ENCODE assay signal across 39 cellular contexts in genomic region chr20:11949711-11950110, GRCh38.
"Had no signal": no experiment of that assay in that cellular context is flagged by ENCODE, and none has a peak within 500 bp of the region (broad histone marks: within the 10 kb centered on the region; RNA-seq: fewer than 3 reads in every experiment).

No MANE protein-coding gene starts in this region.

- H3K4me3 ChIP-seq: ascending aorta, cardiac muscle cell had no signal

- DNase-seq: activated CD4-positive, alpha-beta memory T cell treated with anti-CD3 and anti-CD28 coated beads, Interleukin-2, amount 10 ng/mL, durations not matched to agents 7 days and 5 days; activated CD4-positive, alpha-beta T cell treated with anti-CD3 and anti-CD28 coated beads for 1 hour; activated CD4-positive, alpha-beta T cell treated with anti-CD3 and anti-CD28 coated beads for 36 hours; activated CD4-positive, alpha-beta T cell treated with anti-CD3 and anti-CD28 coated beads for 48 hours; activated CD4-positive, alpha-beta T cell treated with anti-CD3 and anti-CD28 coated beads, Interleukin-2, amount 10 ng/mL, durations not matched to agents 7 days and 5 days; activated CD4-positive, alpha-beta T cell treated with anti-CD3 and anti-CD28 coated beads, Interleukin-2, amount 50 U/mL, for 48 hours; activated CD4-positive, CD25-positive, alpha-beta regulatory T cell; activated CD8-positive, alpha-beta memory T cell treated with anti-CD3 and anti-CD28 coated beads for 24 hours; activated CD8-positive, alpha-beta memory T cell treated with anti-CD3 and anti-CD28 coated beads, Interleukin-2, amount 10 ng/mL, durations not matched to agents 7 days and 5 days; activated CD8-positive, alpha-beta memory T cell treated with anti-CD3 and anti-CD28 coated beads, Interleukin-2, amount 50 U/mL, for 48 hours; activated CD8-positive, alpha-beta T cell treated with anti-CD3 and anti-CD28 coated beads, Interleukin-2, amount 10 ng/mL, durations not matched to agents 7 days and 5 days; activated effector memory CD4-positive, alpha-beta T cell treated with Interleukin-2 at 50 U/mL for 16 hours; activated gamma-delta T cell; activated naive CD4-positive, alpha-beta T cell treated with anti-CD3 and anti-CD28 coated beads, Interleukin-2, amount 10 ng/mL, durations not matched to agents 7 days and 5 days; activated naive CD4-positive, alpha-beta T cell treated with Interleukin-2 at 50 U/mL for 16 hours; activated naive CD8-positive, alpha-beta T cell treated with anti-CD3 and anti-CD28 coated beads, Interleukin-2, amount 10 ng/mL, durations not matched to agents 7 days and 5 days; activated naive CD8-positive, alpha-beta T cell treated with anti-CD3 and anti-CD28 coated beads, Interleukin-2, amount 50 U/mL, for 24 hours; activated T-cell treated with anti-CD3 and anti-CD28 coated beads, Interleukin-2, amount 50 U/mL, for 24 hours; activated T-cell treated with anti-CD3 and anti-CD28 coated beads, Interleukin-2, amount 50 U/mL, for 48 hours; amygdala; anterior cingulate cortex; caudate nucleus; SW 1271; T-helper 1 cell; T-helper 2 cell; T-helper 9 cell; WERI-Rb-1 had no signal

- H3K36me3 Mint-ChIP-seq: activated CD8-positive, alpha-beta memory T cell treated with anti-CD3 and anti-CD28 coated beads, Interleukin-2, amount 10 ng/mL, durations not matched to agents 7 days and 5 days; activated naive CD4-positive, alpha-beta T cell treated with anti-CD3 and anti-CD28 coated beads, Interleukin-2, amount 10 ng/mL, durations not matched to agents 7 days and 5 days; activated naive CD4-positive, alpha-beta T cell treated with anti-CD3 and anti-CD28 coated beads, Interleukin-2, amount 50 U/mL, for 24 hours; activated naive CD8-positive, alpha-beta T cell; activated naive CD8-positive, alpha-beta T cell treated with anti-CD3 and anti-CD28 coated beads, Interleukin-2, amount 10 ng/mL, durations not matched to agents 7 days and 5 days had no signal

- H3K27ac Mint-ChIP-seq: activated CD4-positive, alpha-beta memory T cell treated with anti-CD3 and anti-CD28 coated beads, Interleukin-2, amount 10 ng/mL, durations not matched to agents 7 days and 5 days; activated CD4-positive, alpha-beta T cell treated with anti-CD3 and anti-CD28 coated beads for 36 hours; activated CD4-positive, alpha-beta T cell treated with anti-CD3 and anti-CD28 coated beads, Interleukin-2, amount 10 ng/mL, durations not matched to agents 7 days and 5 days; activated CD8-positive, alpha-beta memory T cell treated with anti-CD3 and anti-CD28 coated beads, Interleukin-2, amount 10 ng/mL, durations not matched to agents 7 days and 5 days; activated CD8-positive, alpha-beta T cell treated with anti-CD3 and anti-CD28 coated beads, Interleukin-2, amount 10 ng/mL, durations not matched to agents 7 days and 5 days; activated naive CD4-positive, alpha-beta T cell treated with anti-CD3 and anti-CD28 coated beads, Interleukin-2, amount 10 ng/mL, durations not matched to agents 7 days and 5 days; activated naive CD4-positive, alpha-beta T cell treated with anti-CD3 and anti-CD28 coated beads, Interleukin-2, amount 50 U/mL, for 24 hours; activated naive CD8-positive, alpha-beta T cell; activated naive CD8-positive, alpha-beta T cell treated with anti-CD3 and anti-CD28 coated beads, Interleukin-2, amount 10 ng/mL, durations not matched to agents 7 days and 5 days; activated naive CD8-positive, alpha-beta T cell treated with anti-CD3 and anti-CD28 coated beads, Interleukin-2, amount 50 U/mL, for 24 hours; activated T-cell treated with anti-CD3 and anti-CD28 coated beads, Interleukin-2, amount 50 U/mL, for 24 hours; activated T-helper 2 cell treated with anti-CD3 and anti-CD28 coated beads, Interferon-gamma antibody, Interleukin-2, Interleukin-4, amounts not matched to agents 10 μg/mL and 5 μg/mL and 100 μg/mL, durations not matched to agents 14 hours and 24 hours and 36 hours; brain; T-helper 1 cell treated with Interleukin-12 subunit alpha and Interleukin-12 subunit beta and Interleukin-4 antibody, amounts not matched to agents 30 μg/mL and 1 μg/mL, for 36 hours; T-helper 2 cell treated with Interferon-gamma antibody and Interleukin-4, amounts not matched to agents 5 μg/mL and 100 μg/mL, for 36 hours; WTC11 had no signal

- ATAC-seq: activated CD4-positive, alpha-beta T cell treated with anti-CD3 and anti-CD28 coated beads for 36 hours; activated CD4-positive, CD25-positive, alpha-beta regulatory T cell treated with anti-CD3 and anti-CD28 coated beads, Interleukin-2, amount 50 U/mL, for 24 hours; activated CD8-positive, alpha-beta memory T cell treated with anti-CD3 and anti-CD28 coated beads, Interleukin-2, amount 10 ng/mL, durations not matched to agents 7 days and 5 days; activated CD8-positive, alpha-beta T cell treated with anti-CD3 and anti-CD28 coated beads, Interleukin-2, amount 10 ng/mL, durations not matched to agents 7 days and 5 days; activated naive CD8-positive, alpha-beta T cell treated with anti-CD3 and anti-CD28 coated beads, Interleukin-2, amount 50 U/mL, for 24 hours; WTC11 had no signal

- H3K27me3 Mint-ChIP-seq: activated CD4-positive, alpha-beta memory T cell treated with anti-CD3 and anti-CD28 coated beads, Interleukin-2, amount 10 ng/mL, durations not matched to agents 7 days and 5 days; activated CD4-positive, alpha-beta T cell treated with anti-CD3 and anti-CD28 coated beads, Interleukin-2, amount 10 ng/mL, durations not matched to agents 7 days and 5 days; activated CD8-positive, alpha-beta memory T cell treated with anti-CD3 and anti-CD28 coated beads, Interleukin-2, amount 10 ng/mL, durations not matched to agents 7 days and 5 days; activated naive CD4-positive, alpha-beta T cell treated with anti-CD3 and anti-CD28 coated beads, Interleukin-2, amount 10 ng/mL, durations not matched to agents 7 days and 5 days; activated naive CD4-positive, alpha-beta T cell treated with anti-CD3 and anti-CD28 coated beads, Interleukin-2, amount 50 U/mL, for 24 hours; activated naive CD8-positive, alpha-beta T cell treated with anti-CD3 and anti-CD28 coated beads, Interleukin-2, amount 10 ng/mL, durations not matched to agents 7 days and 5 days; activated naive CD8-positive, alpha-beta T cell treated with anti-CD3 and anti-CD28 coated beads, Interleukin-2, amount 50 U/mL, for 24 hours; activated T-cell treated with anti-CD3 and anti-CD28 coated beads, Interleukin-2, amount 50 U/mL, for 24 hours; central memory CD8-positive, alpha-beta T cell had no signal

- H3K36me3 ChIP-seq: ascending aorta, cardiac muscle cell, WERI-Rb-1 had no signal

- H3K9me3 ChIP-seq: ascending aorta had no signal

- H3K4me3 Mint-ChIP-seq: activated CD4-positive, alpha-beta memory T cell treated with anti-CD3 and anti-CD28 coated beads, Interleukin-2, amount 10 ng/mL, durations not matched to agents 7 days and 5 days; activated CD4-positive, alpha-beta T cell treated with anti-CD3 and anti-CD28 coated beads for 36 hours; activated CD4-positive, alpha-beta T cell treated with anti-CD3 and anti-CD28 coated beads, Interleukin-2, amount 10 ng/mL, durations not matched to agents 7 days and 5 days; activated CD8-positive, alpha-beta memory T cell treated with anti-CD3 and anti-CD28 coated beads, Interleukin-2, amount 10 ng/mL, durations not matched to agents 7 days and 5 days; activated CD8-positive, alpha-beta T cell treated with anti-CD3 and anti-CD28 coated beads, Interleukin-2, amount 10 ng/mL, durations not matched to agents 7 days and 5 days; activated naive CD4-positive, alpha-beta T cell treated with anti-CD3 and anti-CD28 coated beads, Interleukin-2, amount 10 ng/mL, durations not matched to agents 7 days and 5 days; activated naive CD4-positive, alpha-beta T cell treated with anti-CD3 and anti-CD28 coated beads, Interleukin-2, amount 50 U/mL, for 24 hours; activated naive CD8-positive, alpha-beta T cell; activated naive CD8-positive, alpha-beta T cell treated with anti-CD3 and anti-CD28 coated beads, Interleukin-2, amount 10 ng/mL, durations not matched to agents 7 days and 5 days; activated naive CD8-positive, alpha-beta T cell treated with anti-CD3 and anti-CD28 coated beads, Interleukin-2, amount 50 U/mL, for 24 hours; activated T-cell treated with anti-CD3 and anti-CD28 coated beads, Interleukin-2, amount 50 U/mL, for 24 hours; brain; central memory CD8-positive, alpha-beta T cell; T-helper 1 cell treated with Interleukin-12 subunit alpha and Interleukin-12 subunit beta and Interleukin-4 antibody, amounts not matched to agents 30 μg/mL and 1 μg/mL, for 36 hours; T-helper 2 cell treated with Interferon-gamma antibody and Interleukin-4, amounts not matched to agents 5 μg/mL and 100 μg/mL, for 36 hours; WTC11 had no signal

- FAIRE-seq: bronchial epithelial cell had no signal

- H3K27ac ChIP-seq: ascending aorta, cardiac muscle cell, WERI-Rb-1 had no signal

- H3K9me3 Mint-ChIP-seq: activated CD4-positive, alpha-beta T cell treated with anti-CD3 and anti-CD28 coated beads, Interleukin-2, amount 10 ng/mL, durations not matched to agents 7 days and 5 days; activated naive CD4-positive, alpha-beta T cell treated with anti-CD3 and anti-CD28 coated beads, Interleukin-2, amount 50 U/mL, for 24 hours; activated naive CD8-positive, alpha-beta T cell treated with anti-CD3 and anti-CD28 coated beads, Interleukin-2, amount 10 ng/mL, durations not matched to agents 7 days and 5 days had no signal

- H3K4me1 ChIP-seq: ascending aorta had no signal

- H3K27me3 ChIP-seq: ascending aorta, cardiac muscle cell had no signal

- H3K4me1 Mint-ChIP-seq: activated CD4-positive, alpha-beta memory T cell treated with anti-CD3 and anti-CD28 coated beads, Interleukin-2, amount 10 ng/mL, durations not matched to agents 7 days and 5 days; activated CD4-positive, alpha-beta T cell treated with anti-CD3 and anti-CD28 coated beads for 36 hours; activated CD4-positive, alpha-beta T cell treated with anti-CD3 and anti-CD28 coated beads, Interleukin-2, amount 10 ng/mL, durations not matched to agents 7 days and 5 days; activated CD8-positive, alpha-beta memory T cell treated with anti-CD3 and anti-CD28 coated beads, Interleukin-2, amount 10 ng/mL, durations not matched to agents 7 days and 5 days; activated naive CD4-positive, alpha-beta T cell treated with anti-CD3 and anti-CD28 coated beads, Interleukin-2, amount 10 ng/mL, durations not matched to agents 7 days and 5 days; activated naive CD4-positive, alpha-beta T cell treated with anti-CD3 and anti-CD28 coated beads, Interleukin-2, amount 50 U/mL, for 24 hours; activated naive CD8-positive, alpha-beta T cell treated with anti-CD3 and anti-CD28 coated beads, Interleukin-2, amount 10 ng/mL, durations not matched to agents 7 days and 5 days; activated naive CD8-positive, alpha-beta T cell treated with anti-CD3 and anti-CD28 coated beads, Interleukin-2, amount 50 U/mL, for 24 hours; central memory CD8-positive, alpha-beta T cell; WTC11 had no signal
